ENCODE assay signal across 23 cellular contexts in genomic region chr9:87630846-87631245, GRCh38.
DNase-seq lines count a peak whose midpoint lies in the region; ATAC-seq and TF ChIP-seq lines count a peak whose summit lies in the region.
"Had no signal": no experiment of that assay in that cellular context is flagged by ENCODE, and none has a peak within 500 bp of the region (broad histone marks: within the 10 kb centered on the region; RNA-seq: fewer than 3 reads in every experiment).

No MANE protein-coding gene starts in this region.

- ATAC-seq in left lung: peak; percentile 58
- no peak for ATAC-seq in HG03521 (IDR thresholded peaks at IDR 0.05; ENCODE audit: unreplicated experiment)
- ATAC-seq in naive thymus-derived CD4-positive, alpha-beta T cell: no peak
- ATAC-seq: A549, GM12878 had no signal

- DNase-seq in A673 (ENCODE audit: low spot score): no peak
- peak in 1 of 2 donors; percentile 63 for DNase-seq in left lung
- no peak for DNase-seq in naive thymus-derived CD4-positive, alpha-beta T cell
- DNase-seq: ACHN; BE2C; C1 segment of cervical spinal cord; CD4-positive, alpha-beta memory T cell; CD4-positive, CD25-positive, alpha-beta regulatory T cell; CD8-positive, alpha-beta memory T cell; COR-L47; DMS 273 treated with DMSO at 0.1 percent for 48 hours; DMS153; DMS79; DND-41; EL; GDM1 had no signal

- POLR2A ChIA-PET in A673 (lab: Charles Lee; ENCODE audit: low non-redundant PET): no interaction called here
- POLR2A ChIA-PET in naive thymus-derived CD4-positive, alpha-beta T cell (lab: Charles Lee): no interaction called here

- H3K9me3 ChIP-seq in A673 (ENCODE audit: low read depth, low read length, poor library complexity, severe bottlenecking): no peaks in the 10 kb centered on the region
- H3K9me3 ChIP-seq in left lung: no peaks in the 10 kb centered on the region
- H3K9me3 ChIP-seq in naive thymus-derived CD4-positive, alpha-beta T cell (ENCODE audit: control insufficient read depth in 2 of 3, low read length in 3 of 3): no peaks in the 10 kb centered on the region
- H3K9me3 ChIP-seq: A549, BE2C, BLaER1 had no signal

- H3K4me3 ChIP-seq in A673 (ENCODE audit: low read depth, low read length, poor library complexity, severe bottlenecking): no peak overlapping the region
- H3K4me3 ChIP-seq in left lung: no peak overlapping the region
- no peak overlapping the region for H3K4me3 ChIP-seq in naive thymus-derived CD4-positive, alpha-beta T cell (ENCODE audit: low read length)
- H3K4me3 ChIP-seq: A549, BLaER1, GM12878 had no signal

- H3K27ac ChIP-seq in A673 (ENCODE audit: low read depth, low read length, poor library complexity, severe bottlenecking) (peak overlapping the region; percentile 7), left lung (no peak overlapping the region), temporal lobe (ENCODE audit: low read depth, low read length) (peak overlapping the region; percentile 9)
- no peak overlapping the region for H3K27ac ChIP-seq in naive thymus-derived CD4-positive, alpha-beta T cell (ENCODE audit: low read depth, low read length)
- H3K27ac ChIP-seq: 22Rv1, A549, BLaER1 had no signal

- no peaks in the 10 kb centered on the region for H3K4me1 Mint-ChIP-seq in naive thymus-derived CD4-positive, alpha-beta T cell
- H3K4me1 Mint-ChIP-seq: CD4-positive, alpha-beta memory T cell; CD4-positive, CD25-positive, alpha-beta regulatory T cell; CD8-positive, alpha-beta memory T cell had no signal

- no peak overlapping the region for H3K4me3 Mint-ChIP-seq in naive thymus-derived CD4-positive, alpha-beta T cell
- H3K4me3 Mint-ChIP-seq: CD14-positive monocyte; CD4-positive, alpha-beta memory T cell; CD4-positive, CD25-positive, alpha-beta regulatory T cell; CD8-positive, alpha-beta memory T cell had no signal

- H3K27me3 ChIP-seq in A673 (replicated peaks; ENCODE audit: insufficient read depth, low read depth, low read length, poor library complexity): no peaks in the 10 kb centered on the region
- no peaks in the 10 kb centered on the region for H3K27me3 ChIP-seq in left lung
- H3K27me3 ChIP-seq in naive thymus-derived CD4-positive, alpha-beta T cell (ENCODE audit: control insufficient read depth in 2 of 2, insufficient read depth in 2 of 2, low read length in 2 of 2): no peaks in the 10 kb centered on the region
- H3K27me3 ChIP-seq: BE2C, BLaER1 had no signal

- no peaks in the 10 kb centered on the region for H3K27me3 Mint-ChIP-seq in naive thymus-derived CD4-positive, alpha-beta T cell
- H3K27me3 Mint-ChIP-seq: CD4-positive, CD25-positive, alpha-beta regulatory T cell had no signal

- H3K4me1 ChIP-seq in A673 (ENCODE audit: insufficient read depth, low read length, poor library complexity, severe bottlenecking) (peaks cover 8% of the 10 kb centered on the region), left lung (peaks cover 0 to 23% of the 10 kb centered on the region in 2 donors)
- no peaks in the 10 kb centered on the region for H3K4me1 ChIP-seq in naive thymus-derived CD4-positive, alpha-beta T cell (ENCODE audit: control insufficient read depth in 2 of 2, insufficient read depth in 2 of 2, low read length in 2 of 2)
- H3K4me1 ChIP-seq: A549, BE2C, BLaER1 had no signal

- TF ChIP-seq CTCF in A673 (conservative IDR thresholded peaks at IDR 0.05; ENCODE audit: low read depth, low read length) (no peak), left lung (IDR thresholded peaks at IDR 0.05) (no peak)

- no peak overlapping the region for H3K27ac Mint-ChIP-seq in naive thymus-derived CD4-positive, alpha-beta T cell
- H3K27ac Mint-ChIP-seq: CD4-positive, alpha-beta memory T cell; CD4-positive, CD25-positive, alpha-beta regulatory T cell; CD8-positive, alpha-beta memory T cell had no signal

- CTCF ChIA-PET in A673 (lab: Charles Lee): no interaction called here
- CTCF ChIA-PET in naive thymus-derived CD4-positive, alpha-beta T cell (lab: Charles Lee): no interaction called here

- H3K36me3 ChIP-seq in A673 (ENCODE audit: insufficient read depth, low read length, poor library complexity, severe bottlenecking): peaks cover 72% of the 10 kb centered on the region
- H3K36me3 ChIP-seq in left lung: peaks cover 0 to 12% of the 10 kb centered on the region in 2 donors
- no peaks in the 10 kb centered on the region for H3K36me3 ChIP-seq in naive thymus-derived CD4-positive, alpha-beta T cell (ENCODE audit: control insufficient read depth in 2 of 3, insufficient read depth in 3 of 3, low read length in 3 of 3)
- H3K36me3 ChIP-seq: BE2C, BLaER1 had no signal

- no TSS peak for BruUV-seq in A673 (replicated peaks; lab: Mats Ljungman, UMichigan)

- no peaks in the 10 kb centered on the region for H3K36me3 Mint-ChIP-seq in naive thymus-derived CD4-positive, alpha-beta T cell
- H3K36me3 Mint-ChIP-seq: CD4-positive, alpha-beta memory T cell; CD4-positive, CD25-positive, alpha-beta regulatory T cell; CD8-positive, alpha-beta memory T cell had no signal

- no peaks in the 10 kb centered on the region for H3K9me3 Mint-ChIP-seq in naive thymus-derived CD4-positive, alpha-beta T cell

- intact Hi-C loops in A673 (cut with micrococcal nuclease; ENCODE audit: unreplicated experiment) (no loop called here), left lung (cut with DNase I) (no loop called here)
- intact Hi-C loops in naive thymus-derived CD4-positive, alpha-beta T cell (cut with micrococcal nuclease): no loop called here

Comparison
In these comparisons a context has a peak if more than half of its experiments do, and no peak if none do; other contexts are left out.
1. H3K27ac ChIP-seq: peak in A673 (single experiment) and temporal lobe (single experiment); none in left lung (0 of 2) and naive thymus-derived CD4-positive, alpha-beta T cell (single experiment).